8 cellular contexts compared by ENCODE assay signal in genomic region chr20:63381781-63382431, GRCh38. TPM values are rescaled to one million over a fixed set of nuclear protein-coding genes. Genes with fewer than 3 reads are reported as not detected.
DNase-seq lines count a peak whose midpoint lies in the region; ATAC-seq and TF ChIP-seq lines count a peak whose summit lies in the region.

No MANE protein-coding gene starts in this region.

- TF ChIP-seq POLR2A in esophagus squamous epithelium (IDR thresholded peaks at IDR 0.05), result no peak

- H3K9me3 ChIP-seq in esophagus squamous epithelium (peaks cover 0 to 14% (median 10%) of the 10 kb centered on the region in 3 donors), psoas muscle (peaks cover 10% of the 10 kb centered on the region)

- H3K27me3 ChIP-seq in H7 (ENCODE audit: control insufficient read depth, insufficient read depth, low read length) (no peaks in the 10 kb centered on the region), esophagus squamous epithelium (peaks cover 0 to 86% (median 3%) of the 10 kb centered on the region in 4 donors), psoas muscle (ENCODE audit: insufficient read depth in 3 of 3, low read length in 2 of 3) (peaks cover 0 to 55% (median 5%) of the 10 kb centered on the region in 3 donors)

- ATAC-seq in psoas muscle (peak; percentile 44 to 63 (median 62)), HG03135 (IDR thresholded peaks at IDR 0.05; ENCODE audit: unreplicated experiment) (no peak), HG02588 (IDR thresholded peaks at IDR 0.05; ENCODE audit: unreplicated experiment) (no peak)

- DNase-seq in AG08396 (ENCODE audit: low spot score) (peak; percentile 76), H7 (peak; percentile 99), esophagus squamous epithelium (lab: John Stamatoyannopoulos, UW) (no peak), psoas muscle (no peak), islet precursor cell (no peak)
- DNase-seq in activated CD4-positive, alpha-beta T cell treated with anti-CD3 and anti-CD28 coated beads, Interleukin-2, amount 50 U/mL, for 4 hours, result peak; percentile 13 to 18

- H3K4me1 ChIP-seq in esophagus squamous epithelium (no peaks in the 10 kb centered on the region), psoas muscle (no peaks in the 10 kb centered on the region)

- no peaks in the 10 kb centered on the region for H3K36me3 ChIP-seq in H7 (replicated peaks; ENCODE audit: control insufficient read depth, insufficient read depth, low read length)
- H3K36me3 ChIP-seq in esophagus squamous epithelium, result no peaks in the 10 kb centered on the region
- H3K36me3 ChIP-seq in psoas muscle (ENCODE audit: insufficient read depth in 1 of 2, low read depth in 1 of 2), result no peaks in the 10 kb centered on the region

- intact Hi-C loops in esophagus squamous epithelium (cut with DNase I), result no loop called here
- intact Hi-C loops in psoas muscle (cut with DNase I), result loop anchor here (1.0 to 10.0 kb wide), 4 partner anchors 73 to 327 kb away; no protein-coding TSS in a partner anchor

- H3K27ac ChIP-seq in esophagus squamous epithelium (no peak overlapping the region), psoas muscle (no peak overlapping the region)

- no peak overlapping the region for H3K4me3 ChIP-seq in H7 (ENCODE audit: insufficient read depth, low read depth, low read length)
- H3K4me3 ChIP-seq in esophagus squamous epithelium, result no peak overlapping the region
- no peak overlapping the region for H3K4me3 ChIP-seq in psoas muscle

- TF ChIP-seq CTCF in esophagus squamous epithelium (IDR thresholded peaks at IDR 0.05) (peak; percentile 74 to 87 (median 82)), psoas muscle (IDR thresholded peaks at IDR 0.05) (peak; percentile 88)

- 0 to 51% methylated on average over 7 to 11 of the region's 22 CpGs for WGBS in esophagus squamous epithelium, 2 donors
- WGBS in psoas muscle, 3 donors, result 19 to 20% (median 19%) methylated on average over 22 of the region's 22 CpGs

RNA-seq across cellular contexts. Expression of gene CHRNA4, which starts 20.8 kb away (rescaled TPM):
- 2.0 TPM in 2 replicates for total RNA-seq in H7 (2014; rRNA removed; shearing (Covaris generic))
- total RNA-seq in esophagus squamous epithelium, result not detected
- total RNA-seq in psoas muscle, result under 1 TPM in 2 of 4 donors, not detected in 2; 0.24 to 0.41 TPM
- polyA plus RNA-seq in psoas muscle, result under 1 TPM in 1 of 3 donors, not detected in 2; 0.01 TPM

Comparison
In these comparisons a context has a peak if more than half of its experiments do, and no peak if none do; other contexts are left out.
1. DNase-seq: peak in AG08396 (single experiment), H7 (single experiment) and activated CD4-positive, alpha-beta T cell treated with anti-CD3 and anti-CD28 coated beads, Interleukin-2, amount 50 U/mL, for 4 hours (2 of 2); none in esophagus squamous epithelium (single experiment), psoas muscle (0 of 2) and islet precursor cell (single experiment).
2. ATAC-seq: peak in psoas muscle (4 of 4); none in HG03135 (single experiment) and HG02588 (single experiment).